ENCODE assay signal across 8 cellular contexts in the genomic region with DNA sequence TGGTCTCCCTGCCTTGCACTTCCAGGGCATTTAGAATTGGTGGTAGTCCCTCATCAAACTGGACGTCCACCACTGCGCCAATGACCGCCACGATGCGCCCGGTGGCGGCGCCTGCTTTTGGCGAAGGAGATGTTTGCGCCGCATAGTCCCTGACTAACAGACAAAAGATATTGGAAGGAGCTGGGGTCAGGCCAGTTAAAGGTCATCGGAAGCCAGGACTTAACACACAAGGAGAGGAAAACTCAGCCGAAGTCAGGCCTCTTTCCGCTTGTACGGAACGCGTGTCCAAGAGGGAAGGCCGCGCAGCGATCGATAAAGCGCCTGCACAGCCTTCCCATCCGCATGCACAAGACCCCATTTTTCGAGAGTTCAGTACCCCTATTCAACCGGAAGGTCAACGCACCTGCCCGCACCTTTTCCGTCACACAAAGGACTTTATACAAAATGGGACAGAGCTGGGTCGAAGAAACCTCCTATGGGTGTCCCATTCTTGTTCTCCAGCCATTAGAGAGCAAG. TPM values are rescaled to one million over a fixed set of nuclear protein-coding genes. Genes with fewer than 3 reads are reported as not detected.
DNase-seq lines count a peak whose midpoint lies in the region; ATAC-seq, FAIRE-seq and TF ChIP-seq lines count a peak whose summit lies in the region.

No MANE protein-coding gene starts in this region.

- ATAC-seq in stimulated activated naive B cell treated with anti-CD40 and anti-IgM and Interleukin-4, amounts not matched to agents 10 μg/mL and 1 μg/mL and 100 μg/mL, for 72 hours (replicated peaks) = no peak
- no peak for ATAC-seq in HG02840 (IDR thresholded peaks at IDR 0.05; ENCODE audit: low FRiP score, unreplicated experiment)

- H3K27ac Mint-ChIP-seq in stimulated activated naive B cell treated with anti-CD40 and anti-IgM and Interleukin-4, amounts not matched to agents 10 μg/mL and 1 μg/mL and 100 μg/mL, for 72 hours = peak overlapping the region; percentile 95

- no peaks in the 10 kb centered on the region for H3K27me3 ChIP-seq in HUES48 (ENCODE audit: control insufficient read depth, insufficient read depth, low read length)
- H3K27me3 ChIP-seq in keratinocyte (ENCODE audit: control insufficient read depth, extremely low read depth, insufficient read depth, low read length) = no peaks in the 10 kb centered on the region

- H3K9me3 ChIP-seq in HUES48 (ENCODE audit: control insufficient read depth, insufficient read depth, low read length) (no peaks in the 10 kb centered on the region), keratinocyte (ENCODE audit: control insufficient read depth, low read depth, low read length) (no peaks in the 10 kb centered on the region)

- peak overlapping the region; percentile 85 for H3K4me2 ChIP-seq in keratinocyte (ENCODE audit: control insufficient read depth, extremely low read depth, insufficient read depth, low read depth, low read length)

- peaks cover 29 to 47% of the 10 kb centered on the region in 2 donors for H3K36me3 Mint-ChIP-seq in stimulated activated naive B cell treated with anti-CD40 and anti-IgM and Interleukin-4, amounts not matched to agents 10 μg/mL and 1 μg/mL and 100 μg/mL, for 72 hours

- H3K27ac ChIP-seq in HUES48 (ENCODE audit: low read depth, low read length) (peak overlapping the region; percentile 88), keratinocyte (ENCODE audit: control insufficient read depth, insufficient read depth, low read length) (peak overlapping the region; percentile 90)

- dilution Hi-C loops in keratinocyte (cut with MboI; ENCODE audit: extremely low pct_ligation_motif_present, low sequenced_read_pairs) = no loop called here

- H3K79me2 ChIP-seq in keratinocyte (ENCODE audit: control insufficient read depth, insufficient read depth, low read length) = peaks cover 40% of the 10 kb centered on the region

- TF ChIP-seq CTCF in AG09309 (IDR thresholded peaks at IDR 0.05; ENCODE audit: control insufficient read depth, insufficient read depth, low read depth, low read length, missing control alignments) (no peak), keratinocyte (optimal IDR thresholded peaks at IDR 0.05 in 1 of 3, IDR thresholded peaks at IDR 0.05 in 1 of 3, conservative IDR thresholded peaks at IDR 0.05 in 1 of 3; ENCODE audit: extremely low read depth in 1 of 3, insufficient read depth in 2 of 3, low read length in 3 of 3) (no peak), GM10266 (IDR thresholded peaks at IDR 0.05; ENCODE audit: control insufficient read depth, insufficient read depth, low read depth, missing control alignments) (no peak)

- H3K9ac ChIP-seq in HUES48 (ENCODE audit: low read depth, low read length) (peak overlapping the region; percentile 94), keratinocyte (ENCODE audit: control insufficient read depth, extremely low read depth, insufficient read depth, low read length) (peak overlapping the region; percentile 96)

- H3K9me3 Mint-ChIP-seq in stimulated activated naive B cell treated with anti-CD40 and anti-IgM and Interleukin-4, amounts not matched to agents 10 μg/mL and 1 μg/mL and 100 μg/mL, for 72 hours = no peaks in the 10 kb centered on the region

- H3K4me1 Mint-ChIP-seq in stimulated activated naive B cell treated with anti-CD40 and anti-IgM and Interleukin-4, amounts not matched to agents 10 μg/mL and 1 μg/mL and 100 μg/mL, for 72 hours = peaks cover 9 to 11% of the 10 kb centered on the region in 2 donors

- H3K4me1 ChIP-seq in HUES48 (ENCODE audit: control insufficient read depth, insufficient read depth, low read length) = no peaks in the 10 kb centered on the region
- peaks cover 13% of the 10 kb centered on the region for H3K4me1 ChIP-seq in keratinocyte (ENCODE audit: control insufficient read depth, extremely low read depth, insufficient read depth, low read length)

- peak overlapping the region; percentile 93 to 94 for H3K4me3 Mint-ChIP-seq in stimulated activated naive B cell treated with anti-CD40 and anti-IgM and Interleukin-4, amounts not matched to agents 10 μg/mL and 1 μg/mL and 100 μg/mL, for 72 hours

- H3K27me3 Mint-ChIP-seq in stimulated activated naive B cell treated with anti-CD40 and anti-IgM and Interleukin-4, amounts not matched to agents 10 μg/mL and 1 μg/mL and 100 μg/mL, for 72 hours = no peaks in the 10 kb centered on the region

- H3K36me3 ChIP-seq in HUES48 (ENCODE audit: control insufficient read depth, insufficient read depth, low read length) (peaks cover 47% of the 10 kb centered on the region), keratinocyte (ENCODE audit: control insufficient read depth in 2 of 2, extremely low read depth in 1 of 2, insufficient read depth in 2 of 2, low read length in 2 of 2) (peaks cover 17 to 26% of the 10 kb centered on the region in 2 experiments)

- no peaks in the 10 kb centered on the region for H3K9me1 ChIP-seq in keratinocyte (ENCODE audit: control insufficient read depth, extremely low read depth, insufficient read depth, low read length)

- H3K4me3 ChIP-seq in AG09309 (ENCODE audit: control insufficient read depth, low read depth, low read length) (peak overlapping the region; percentile 89), HUES48 (ENCODE audit: low read depth, low read length) (peak overlapping the region; percentile 89), keratinocyte (ENCODE audit: control insufficient read depth in 2 of 3, extremely low read depth in 1 of 3, insufficient read depth in 2 of 3, low read depth in 1 of 3, low read length in 3 of 3) (peak overlapping the region; percentile 84 to 97 (median 92))

- peaks cover 8% of the 10 kb centered on the region for H4K20me1 ChIP-seq in keratinocyte (ENCODE audit: control insufficient read depth, extremely low read depth, insufficient read depth, low read length)

- no peak for FAIRE-seq in keratinocyte (lab: Jason Lieb, UNC)

- no peak for DNase-seq in AG09309 (ENCODE audit: low read depth)
- DNase-seq in astrocyte of the hippocampus (ENCODE audit: low read depth, low spot score) = peak; percentile 47
- DNase-seq in keratinocyte (ENCODE audit: low read depth, low spot score) = no peak
- no peak for DNase-seq in stimulated activated naive B cell treated with anti-CD40 and anti-IgM and Interleukin-4, amounts not matched to agents 10 μg/mL and 1 μg/mL and 100 μg/mL, for 72 hours
- no peak for DNase-seq in GM10266 (ENCODE audit: extremely low spot score)
- no peak for DNase-seq in COLO829 (ENCODE audit: low spot score)

- peak overlapping the region; percentile 50 for H2AFZ ChIP-seq in keratinocyte (ENCODE audit: control insufficient read depth, low read length)

RNA-seq across cellular contexts. Expression of a gene that starts 0.5 kb away (rescaled TPM):
- polyA plus RNA-seq in keratinocyte = 1,041 to 1,488 TPM (median 1,355 TPM) in 3 replicates
- polyA plus RNA-seq in keratinocyte (2011; ENCODE audit: low read depth) = 345 TPM
- 1,140 and 1,556 TPM in 2 replicates for polyA plus RNA-seq in keratinocyte (2011; cell fraction: cytosol; rRNA removed)
- polyA plus RNA-seq in keratinocyte (2011; cell fraction: nucleus; rRNA removed) = 951 and 1,005 TPM in 2 replicates
- polyA plus RNA-seq in keratinocyte (2012; ENCODE audit: low replicate concordance) = 698 and 706 TPM in 2 replicates
- 1,284 to 1,537 TPM (median 1,516 TPM) in 3 replicates for polyA minus RNA-seq in keratinocyte
- 873 TPM for polyA minus RNA-seq in keratinocyte (2011; cell fraction: cytosol; rRNA and poly(A)+ RNA removed)
- polyA minus RNA-seq in keratinocyte (2011; cell fraction: nucleus; rRNA and poly(A)+ RNA removed) = 274 and 399 TPM in 2 replicates

RNA-seq across cellular contexts. Expression of a gene that starts 15.1 kb away (rescaled TPM):
- 55.7 to 63.7 TPM (median 56.6 TPM) in 3 replicates for polyA plus RNA-seq in keratinocyte
- polyA plus RNA-seq in keratinocyte (2011; ENCODE audit: low read depth) = 158 TPM
- polyA plus RNA-seq in keratinocyte (2011; cell fraction: cytosol; rRNA removed) = 46.7 and 62.9 TPM in 2 replicates
- 232 and 291 TPM in 2 replicates for polyA plus RNA-seq in keratinocyte (2011; cell fraction: nucleus; rRNA removed)
- 33.2 and 36.9 TPM in 2 replicates for polyA plus RNA-seq in keratinocyte (2012; ENCODE audit: low replicate concordance)
- polyA minus RNA-seq in keratinocyte = 119 to 279 TPM (median 150 TPM) in 3 replicates
- 42.2 TPM for polyA minus RNA-seq in keratinocyte (2011; cell fraction: cytosol; rRNA and poly(A)+ RNA removed)
- polyA minus RNA-seq in keratinocyte (2011; cell fraction: nucleus; rRNA and poly(A)+ RNA removed) = 134 and 209 TPM in 2 replicates

RNA-seq across cellular contexts. Expression of a gene that starts 42.8 kb away (rescaled TPM):
- 53.0 to 136 TPM (median 112 TPM) in 3 replicates for polyA plus RNA-seq in keratinocyte
- polyA plus RNA-seq in keratinocyte (2011; ENCODE audit: low read depth) = 958 TPM
- 94.7 and 154 TPM in 2 replicates for polyA plus RNA-seq in keratinocyte (2011; cell fraction: cytosol; rRNA removed)
- polyA plus RNA-seq in keratinocyte (2011; cell fraction: nucleus; rRNA removed) = 49.3 and 78.8 TPM in 2 replicates
- polyA plus RNA-seq in keratinocyte (2012; ENCODE audit: low replicate concordance) = 191 and 202 TPM in 2 replicates
- polyA minus RNA-seq in keratinocyte = 9.1 to 70.6 TPM (median 28.6 TPM) in 3 replicates
- polyA minus RNA-seq in keratinocyte (2011; cell fraction: cytosol; rRNA and poly(A)+ RNA removed) = 76.7 TPM
- polyA minus RNA-seq in keratinocyte (2011; cell fraction: nucleus; rRNA and poly(A)+ RNA removed) = 24.5 and 38.3 TPM in 2 replicates
